10 cellular contexts compared by ENCODE assay signal in the genomic region with DNA sequence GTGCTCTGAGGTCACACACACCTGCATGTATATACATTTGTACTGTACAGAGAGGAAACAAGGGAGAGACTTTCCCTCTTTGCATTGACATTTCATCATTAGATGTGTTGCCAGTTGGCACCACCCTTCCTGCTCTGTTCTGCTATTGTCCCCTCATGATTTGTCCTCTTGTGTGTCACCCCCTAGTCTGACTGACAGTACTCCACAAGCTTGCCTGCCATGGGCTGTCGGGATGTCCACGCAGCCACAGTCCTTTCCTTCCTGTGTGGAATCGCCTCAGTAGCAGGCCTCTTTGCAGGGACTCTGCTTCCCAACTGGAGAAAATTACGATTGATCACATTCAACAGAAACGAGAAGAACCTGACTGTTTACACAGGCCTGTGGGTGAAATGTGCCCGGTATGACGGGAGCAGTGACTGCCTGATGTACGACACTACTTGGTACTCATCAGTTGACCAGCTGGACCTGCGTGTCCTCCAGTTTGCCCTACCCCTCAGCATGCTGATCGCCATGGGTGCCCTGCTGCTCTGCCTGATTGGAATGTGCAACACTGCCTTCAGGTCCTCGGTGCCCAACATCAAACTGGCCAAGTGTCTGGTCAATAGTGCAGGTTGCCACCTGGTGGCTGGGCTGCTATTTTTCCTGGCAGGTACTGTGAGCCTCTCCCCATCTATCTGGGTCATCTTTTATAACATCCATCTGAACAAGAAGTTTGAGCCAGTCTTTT. TPM values are rescaled to one million over a fixed set of nuclear protein-coding genes. Genes with fewer than 3 reads are reported as not detected.
A peak's percentile ranks its signal among the peaks of the same experiment; 100 is the strongest.
DNase-seq lines count a peak whose midpoint lies in the region; ATAC-seq and TF ChIP-seq lines count a peak whose summit lies in the region.
"Had no signal": no experiment of that assay in that cellular context is flagged by ENCODE, and none has a peak within 500 bp of the region (broad histone marks: within the 10 kb centered on the region; RNA-seq: fewer than 3 reads in every experiment).

No MANE protein-coding gene starts in this region.

- no peak overlapping the region for H3K4me2 ChIP-seq in PC-3 (ENCODE audit: low read length)

- no peak overlapping the region for H3K27ac ChIP-seq in PC-3 (ENCODE audit: low read length)

- peaks cover 8% of the 10 kb centered on the region for H3K79me2 ChIP-seq in PC-3 (ENCODE audit: low read length)

- ATAC-seq in GM18909 (IDR thresholded peaks at IDR 0.05; ENCODE audit: poor library complexity, unreplicated experiment) = peak; percentile 74
- peak; percentile 62 for ATAC-seq in PC-3
- peak; percentile 75 for ATAC-seq in stimulated activated naive CD8-positive, alpha-beta T cell treated with anti-CD3 and anti-CD28 coated beads, Interleukin-15, amount 100 ng/mL, for 72 hours
- ATAC-seq in HG03439 (IDR thresholded peaks at IDR 0.05; ENCODE audit: unreplicated experiment) = no peak
- no peak for ATAC-seq in HG02610 (IDR thresholded peaks at IDR 0.05; ENCODE audit: unreplicated experiment)

- DNase-seq in BE2C (peak; percentile 52), PC-3 (peak; percentile 63), fibroblast of mammary gland (ENCODE audit: low read depth) (peak; percentile 27), OCI-M2 (lab: John Stamatoyannopoulos, UW; ENCODE audit: unreplicated experiment) (no peak)
- DNase-seq in stimulated activated naive CD8-positive, alpha-beta T cell treated with anti-CD3 and anti-CD28 coated beads, Interleukin-15, amount 100 ng/mL, for 72 hours = peak in 1 of 2 donors; percentile 41

- H3K4me1 ChIP-seq in BE2C (no peaks in the 10 kb centered on the region), PC-3 (ENCODE audit: insufficient read depth, low read length) (peaks cover 11% of the 10 kb centered on the region)
- H3K4me1 ChIP-seq: HAP-1 had no signal

- H4K20me1 ChIP-seq in PC-3 (ENCODE audit: low read length) = peaks cover 4% of the 10 kb centered on the region; the same call in 1 of the 2 replicates

- TF ChIP-seq CTCF in BE2C (IDR thresholded peaks at IDR 0.05; ENCODE audit: low read depth, low read length) (peak; percentile 53), PC-3 (conservative IDR thresholded peaks at IDR 0.05; ENCODE audit: low read depth, low read length) (peak; percentile 76), fibroblast of mammary gland (conservative IDR thresholded peaks at IDR 0.05; ENCODE audit: control insufficient read depth, insufficient read depth, low read depth, low read length) (peak; percentile 16)

- no peaks in the 10 kb centered on the region for H3K4me1 Mint-ChIP-seq in stimulated activated naive CD8-positive, alpha-beta T cell treated with anti-CD3 and anti-CD28 coated beads, Interleukin-15, amount 100 ng/mL, for 72 hours

- POLR2A ChIA-PET in PC-3 (lab: Charles Lee; ENCODE audit: unreplicated experiment) = no interaction called here

- no peak overlapping the region for H3K9ac ChIP-seq in PC-3 (ENCODE audit: low read length)

- no peaks in the 10 kb centered on the region for H3K9me3 Mint-ChIP-seq in stimulated activated naive CD8-positive, alpha-beta T cell treated with anti-CD3 and anti-CD28 coated beads, Interleukin-15, amount 100 ng/mL, for 72 hours

- H3K27me3 ChIP-seq in BE2C (no peaks in the 10 kb centered on the region), PC-3 (ENCODE audit: low read length) (no peaks in the 10 kb centered on the region)

- H2AFZ ChIP-seq in PC-3 (ENCODE audit: low read length) = no peak overlapping the region

- intact Hi-C loops in PC-3 (cut with micrococcal nuclease) = loop anchor here (1.0 kb wide), 1 partner anchor 100 kb away; no protein-coding TSS in a partner anchor

- CTCF ChIA-PET in PC-3 (lab: Charles Lee) = no interaction called here

- H3K4me3 ChIP-seq in BE2C (ENCODE audit: low read depth, low read length) = no peak overlapping the region
- H3K4me3 ChIP-seq in PC-3 (ENCODE audit: low read length) = no peak overlapping the region
- no peak overlapping the region for H3K4me3 ChIP-seq in fibroblast of mammary gland (ENCODE audit: control insufficient read depth, low read depth, low read length)
- H3K4me3 ChIP-seq: HAP-1 had no signal

- no peaks in the 10 kb centered on the region for H3K9me3 ChIP-seq in BE2C
- no peaks in the 10 kb centered on the region for H3K9me3 ChIP-seq in PC-3 (ENCODE audit: low read length)
- H3K9me3 ChIP-seq: HAP-1 had no signal

- no peaks in the 10 kb centered on the region for H3K27me3 Mint-ChIP-seq in stimulated activated naive CD8-positive, alpha-beta T cell treated with anti-CD3 and anti-CD28 coated beads, Interleukin-15, amount 100 ng/mL, for 72 hours

- no peak overlapping the region for H3K4me3 Mint-ChIP-seq in stimulated activated naive CD8-positive, alpha-beta T cell treated with anti-CD3 and anti-CD28 coated beads, Interleukin-15, amount 100 ng/mL, for 72 hours

- no peak overlapping the region for H3K27ac Mint-ChIP-seq in stimulated activated naive CD8-positive, alpha-beta T cell treated with anti-CD3 and anti-CD28 coated beads, Interleukin-15, amount 100 ng/mL, for 72 hours

- H3K36me3 ChIP-seq in BE2C = peaks cover 14% of the 10 kb centered on the region
- H3K36me3 ChIP-seq in PC-3 (ENCODE audit: low read depth, low read length) = peaks cover 21% of the 10 kb centered on the region

- H3F3A ChIP-seq in PC-3 (ENCODE audit: low read length, unreplicated experiment) = no peaks in the 10 kb centered on the region

- BruUV-seq in PC-3 (replicated peaks; lab: Mats Ljungman, UMichigan) = no TSS peak

- H3K9me2 ChIP-seq in PC-3 (replicated peaks; ENCODE audit: low read length) = no peaks in the 10 kb centered on the region

RNA-seq across cellular contexts. Expression of a gene that starts 9.4 kb away (rescaled TPM):
- 80.9 TPM for polyA plus RNA-seq in BE2C (2012; ENCODE audit: insufficient read depth, insufficient read length, low read depth)
- 12.7 and 14.7 TPM in 2 replicates for total RNA-seq in PC-3 (2014; rRNA removed)

RNA-seq across cellular contexts. Expression of a gene that starts 56.8 kb away (rescaled TPM):
- polyA plus RNA-seq in BE2C (2012; ENCODE audit: insufficient read depth, insufficient read length, low read depth) = not detected
- not detected in 2 replicates for total RNA-seq in PC-3 (2014; rRNA removed)
- total RNA-seq: skeletal muscle tissue had no signal

Comparison
In these comparisons a context has a peak if more than half of its experiments do, and no peak if none do; other contexts are left out.
1. CTCF ChIP-seq: peak in every context shown above with its lines; median percentile 76 in PC-3; 53 in BE2C; 16 in fibroblast of mammary gland.
2. ATAC-seq: peak in GM18909 (single experiment), PC-3 (single experiment) and stimulated activated naive CD8-positive, alpha-beta T cell treated with anti-CD3 and anti-CD28 coated beads, Interleukin-15, amount 100 ng/mL, for 72 hours (single experiment); none in HG03439 (single experiment) and HG02610 (single experiment).